Comparison of ENCODE assay signal across 12 cellular contexts in the genomic region with DNA sequence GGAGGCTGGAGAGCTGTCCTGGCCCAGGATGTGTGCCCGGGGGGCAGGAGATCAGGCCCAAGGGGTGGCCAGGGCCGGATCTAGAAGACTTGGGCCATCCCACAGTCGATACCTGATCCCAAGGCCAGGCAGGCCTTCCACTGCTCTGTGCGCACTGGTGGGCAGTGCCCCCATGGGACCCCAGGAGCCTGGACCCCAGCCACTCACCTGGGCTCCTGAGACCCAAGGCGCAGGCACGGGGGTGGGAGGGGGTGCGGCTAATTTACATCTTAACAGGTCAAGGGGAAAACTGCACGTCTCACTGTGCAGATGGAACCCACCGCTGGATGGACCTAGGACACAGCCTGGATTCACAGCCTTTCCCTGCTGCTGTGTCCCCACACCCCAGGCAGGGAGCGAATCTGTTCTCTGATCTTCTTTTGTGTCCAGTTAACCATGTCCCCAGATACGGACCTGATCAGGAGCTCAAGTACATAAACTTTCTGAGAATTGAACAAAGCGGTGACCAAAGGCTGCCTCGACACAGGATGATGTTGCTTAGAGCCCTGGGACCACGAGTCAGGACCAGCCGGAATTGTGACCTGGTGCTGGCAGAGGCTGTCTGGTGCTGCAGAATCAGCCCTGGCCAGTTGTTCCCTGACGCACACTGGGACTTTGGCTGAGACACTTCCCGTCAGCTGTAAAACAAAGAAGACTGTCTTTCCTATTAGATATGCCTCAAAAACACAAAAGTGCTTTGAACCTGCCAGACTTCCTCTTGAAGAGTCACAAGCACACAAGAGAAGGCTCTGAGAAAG.
DNase-seq lines count a peak whose midpoint lies in the region; ATAC-seq, FAIRE-seq and TF ChIP-seq lines count a peak whose summit lies in the region.
"Had no signal": no experiment of that assay in that cellular context is flagged by ENCODE, and none has a peak within 500 bp of the region (broad histone marks: within the 10 kb centered on the region; RNA-seq: fewer than 3 reads in every experiment).

No MANE protein-coding gene starts in this region.

- no peaks in the 10 kb centered on the region for H3K79me2 ChIP-seq in astrocyte (ENCODE audit: insufficient read depth, low read length)

- no peaks in the 10 kb centered on the region for H3K36me3 Mint-ChIP-seq in astrocyte (ENCODE audit: low read depth, unreplicated experiment)

- H2AFZ ChIP-seq in astrocyte (ENCODE audit: low read depth, low read length): no peak overlapping the region

- H3K9ac ChIP-seq in astrocyte (ENCODE audit: low read length) (no peak overlapping the region), skeletal muscle satellite cell (ENCODE audit: low read depth, low read length) (no peak overlapping the region)

- H3K9me3 ChIP-seq in astrocyte (ENCODE audit: insufficient read depth, low read depth, low read length): no peaks in the 10 kb centered on the region
- no peaks in the 10 kb centered on the region for H3K9me3 ChIP-seq in right cardiac atrium (ENCODE audit: control insufficient read depth, low read length)
- no peaks in the 10 kb centered on the region for H3K9me3 ChIP-seq in skeletal muscle satellite cell (replicated peaks; ENCODE audit: low read length)
- H3K9me3 ChIP-seq: A549, body of pancreas had no signal

- H3K27me3 Mint-ChIP-seq in astrocyte (ENCODE audit: low read depth, unreplicated experiment): no peaks in the 10 kb centered on the region

- H3K27ac ChIP-seq in astrocyte (ENCODE audit: low read depth, low read length) (no peak overlapping the region), right cardiac atrium (ENCODE audit: low read length) (no peak overlapping the region)
- H3K27ac ChIP-seq: A549, body of pancreas had no signal

- H4K20me1 ChIP-seq in astrocyte (ENCODE audit: insufficient read depth, low read length): no peaks in the 10 kb centered on the region

- H3K36me3 ChIP-seq in astrocyte (ENCODE audit: insufficient read depth, low read length) (no peaks in the 10 kb centered on the region), skeletal muscle satellite cell (ENCODE audit: insufficient read depth, low read length) (no peaks in the 10 kb centered on the region)

- no peaks in the 10 kb centered on the region for H3K9me3 Mint-ChIP-seq in astrocyte (ENCODE audit: unreplicated experiment)

- H3K4me3 ChIP-seq in astrocyte (ENCODE audit: insufficient read depth, low read depth, low read length) (no peak overlapping the region), right cardiac atrium (ENCODE audit: low read length) (no peak overlapping the region), skeletal muscle satellite cell (ENCODE audit: low read length) (no peak overlapping the region)
- H3K4me3 ChIP-seq: A549, body of pancreas had no signal

- H3K27me3 ChIP-seq in astrocyte (ENCODE audit: insufficient read depth, low read length) (no peaks in the 10 kb centered on the region), right cardiac atrium (ENCODE audit: control insufficient read depth, insufficient read depth) (no peaks in the 10 kb centered on the region), skeletal muscle satellite cell (ENCODE audit: control insufficient read depth, insufficient read depth, low read length) (peaks cover 32% of the 10 kb centered on the region)
- H3K27me3 ChIP-seq: body of pancreas had no signal

- H3K4me1 ChIP-seq in astrocyte (ENCODE audit: insufficient read depth, low read length) (peaks cover 8% of the 10 kb centered on the region), right cardiac atrium (ENCODE audit: control insufficient read depth, insufficient read depth, low read length) (no peaks in the 10 kb centered on the region), skeletal muscle satellite cell (ENCODE audit: control insufficient read depth, insufficient read depth, low read length) (peaks cover 5% of the 10 kb centered on the region)
- H3K4me1 ChIP-seq: A549, body of pancreas had no signal

- 71% methylated on average over 17 of the region's 17 CpGs for WGBS in right cardiac atrium

- DNase-seq in activated CD4-positive, alpha-beta T cell treated with anti-CD3 and anti-CD28 coated beads, Interleukin-2, amount 50 U/mL, for 1 hour: peak; percentile 20
- DNase-seq in activated CD4-positive, alpha-beta T cell treated with anti-CD3 and anti-CD28 coated beads for 48 hours: no peak
- DNase-seq in astrocyte (ENCODE audit: low read depth) (peak; percentile 47), right cardiac atrium (peak in 1 of 3 donors; percentile 44), iPS-NIHi11 (ENCODE audit: low spot score) (no peak), DMS79 (lab: John Stamatoyannopoulos, UW) (no peak), GM13977 (ENCODE audit: low spot score) (no peak)
- DNase-seq: body of pancreas, Kasumi-1 had no signal

- TF ChIP-seq CTCF in astrocyte (IDR thresholded peaks at IDR 0.05; ENCODE audit: insufficient read depth, low read depth, low read length): no peak
- no peak for TF ChIP-seq CTCF in GM13977 (IDR thresholded peaks at IDR 0.05; ENCODE audit: extremely low read depth, insufficient read depth, missing control alignments)

- H3K4me1 Mint-ChIP-seq in astrocyte (ENCODE audit: low read depth, unreplicated experiment): peaks cover 23% of the 10 kb centered on the region

- no peak for FAIRE-seq in astrocyte (lab: Jason Lieb, UNC)
- FAIRE-seq: A549, islet of Langerhans had no signal

- ATAC-seq in right cardiac atrium: peak; percentile 63 to 92
- ATAC-seq: body of pancreas had no signal

- H3K27ac Mint-ChIP-seq in astrocyte (ENCODE audit: unreplicated experiment): peak overlapping the region; percentile 41

- in situ Hi-C loops in GM13977 (cut with MboI; ENCODE audit: low pct_unique_long_range_greater_than_20kb, low sequenced_read_pairs, unreplicated experiment): no loop called here

- intact Hi-C loops in right cardiac atrium (cut with DNase I): no loop called here

- H3K4me2 ChIP-seq in astrocyte (ENCODE audit: low read length) (no peak overlapping the region), skeletal muscle satellite cell (ENCODE audit: low read length) (peak overlapping the region; percentile 23)
- H3K4me2 ChIP-seq: A549 had no signal

- H3K4me3 Mint-ChIP-seq in astrocyte (ENCODE audit: unreplicated experiment): peak overlapping the region; percentile 50

Comparison
In these comparisons a context has a peak if more than half of its experiments do, and no peak if none do; other contexts are left out.
1. DNase-seq: peak in activated CD4-positive, alpha-beta T cell treated with anti-CD3 and anti-CD28 coated beads, Interleukin-2, amount 50 U/mL, for 1 hour (single experiment) and astrocyte (single experiment); none in activated CD4-positive, alpha-beta T cell treated with anti-CD3 and anti-CD28 coated beads for 48 hours (single experiment), iPS-NIHi11 (single experiment), DMS79 (single experiment) and GM13977 (single experiment).